7 cellular contexts compared by ENCODE assay signal in genomic region chr7:43649755-43650274, GRCh38.
DNase-seq lines count a peak whose midpoint lies in the region; ATAC-seq and TF ChIP-seq lines count a peak whose summit lies in the region.

No MANE protein-coding gene starts in this region.

- H3K4me1 ChIP-seq in OCI-LY1 (ENCODE audit: insufficient read depth, low read length, severe bottlenecking), result peaks cover 99% of the 10 kb centered on the region

- H3K36me3 ChIP-seq in OCI-LY1 (ENCODE audit: insufficient read depth, low read length) (peaks cover 28% of the 10 kb centered on the region), WERI-Rb-1 (peaks cover 45% of the 10 kb centered on the region)

- intact Hi-C loops in activated naive CD4-positive, alpha-beta T cell treated with anti-CD3 and anti-CD28 coated beads for 36 hours (cut with micrococcal nuclease), result loop anchor here (1.0 to 5.0 kb wide), 3 partner anchors 28 to 1768 kb away; no protein-coding TSS in a partner anchor

- peaks cover 32% of the 10 kb centered on the region for H3F3A ChIP-seq in OCI-LY1 (ENCODE audit: insufficient read depth, low read length)

- H2AFZ ChIP-seq in OCI-LY1 (ENCODE audit: low read length), result no peak overlapping the region

- no peaks in the 10 kb centered on the region for H3K9me2 ChIP-seq in OCI-LY1 (ENCODE audit: low read depth, low read length)

- H3K27me3 Mint-ChIP-seq in activated naive CD4-positive, alpha-beta T cell treated with anti-CD3 and anti-CD28 coated beads for 36 hours (ENCODE audit: low read depth), result no peaks in the 10 kb centered on the region

- peaks cover 10% of the 10 kb centered on the region; the same call in 1 of the 2 replicates for H3K79me2 ChIP-seq in OCI-LY1 (ENCODE audit: insufficient read depth, low read length)

- H3K9me3 ChIP-seq in OCI-LY1 (ENCODE audit: low read length) (no peaks in the 10 kb centered on the region), WERI-Rb-1 (ENCODE audit: severe bottlenecking) (no peaks in the 10 kb centered on the region)

- peak overlapping the region; percentile 98 for H3K27ac Mint-ChIP-seq in activated naive CD4-positive, alpha-beta T cell treated with anti-CD3 and anti-CD28 coated beads for 36 hours

- H3K27me3 ChIP-seq in OCI-LY1 (ENCODE audit: insufficient read depth, low read length), result no peaks in the 10 kb centered on the region
- no peaks in the 10 kb centered on the region for H3K27me3 ChIP-seq in WERI-Rb-1 (ENCODE audit: insufficient read depth, low read depth, severe bottlenecking)

- H3K36me3 Mint-ChIP-seq in activated naive CD4-positive, alpha-beta T cell treated with anti-CD3 and anti-CD28 coated beads for 36 hours (ENCODE audit: low read depth), result peaks cover 31% of the 10 kb centered on the region

- peak overlapping the region; percentile 75 for H3K9ac ChIP-seq in OCI-LY1 (ENCODE audit: low read length)

- H3K27ac ChIP-seq in OCI-LY1 (ENCODE audit: low read depth, low read length, poor library complexity, severe bottlenecking), result peak overlapping the region; percentile 98
- H3K27ac ChIP-seq in WERI-Rb-1, result no peak overlapping the region

- no peak for TF ChIP-seq CTCF in OCI-LY1 (IDR thresholded peaks at IDR 0.05; ENCODE audit: low read length)
- TF ChIP-seq CTCF in WERI-Rb-1 (IDR thresholded peaks at IDR 0.05; ENCODE audit: low read depth, low read length), result no peak

- H3K4me1 Mint-ChIP-seq in activated naive CD4-positive, alpha-beta T cell treated with anti-CD3 and anti-CD28 coated beads for 36 hours (ENCODE audit: low read depth), result peaks cover 95% of the 10 kb centered on the region

- H3K4me3 ChIP-seq in OCI-LY1 (ENCODE audit: low read depth, low read length, poor library complexity, severe bottlenecking) (peak overlapping the region; percentile 59), WERI-Rb-1 (ENCODE audit: low read depth, low read length) (no peak overlapping the region)

- H3K9me3 Mint-ChIP-seq in activated naive CD4-positive, alpha-beta T cell treated with anti-CD3 and anti-CD28 coated beads for 36 hours, result no peaks in the 10 kb centered on the region

- H3K4me3 Mint-ChIP-seq in activated naive CD4-positive, alpha-beta T cell treated with anti-CD3 and anti-CD28 coated beads for 36 hours, result peak overlapping the region; percentile 76

- no peaks in the 10 kb centered on the region for H4K20me1 ChIP-seq in OCI-LY1 (ENCODE audit: insufficient read depth, low read length)

- ATAC-seq in GM18870 (IDR thresholded peaks at IDR 0.05; ENCODE audit: unreplicated experiment) (peak; percentile 67), HG02798 (IDR thresholded peaks at IDR 0.05; ENCODE audit: poor library complexity, unreplicated experiment) (peak; percentile 71)

- CTCF ChIA-PET in activated naive CD4-positive, alpha-beta T cell treated with anti-CD3 and anti-CD28 coated beads for 36 hours (lab: Charles Lee), result interaction anchor here (0.7 to 10.7 kb wide), 9 partner anchors 11 to 841 kb away, joined by 3 to 172 read pairs (median 4); partner anchors contain the start of gene STK17A

- H3K4me2 ChIP-seq in OCI-LY1 (ENCODE audit: low read length), result peak overlapping the region; percentile 81

- peak; percentile 77 for DNase-seq in activated naive CD4-positive, alpha-beta T cell treated with anti-CD3 and anti-CD28 coated beads for 36 hours
- DNase-seq in medulla oblongata (ENCODE audit: extremely low spot score) (peak; percentile 55), WERI-Rb-1 (no peak), iPS-NIHi11 (ENCODE audit: low spot score) (no peak)

Comparison
In these comparisons a context has a peak if more than half of its experiments do, and no peak if none do; other contexts are left out.
1. DNase-seq: peak in activated naive CD4-positive, alpha-beta T cell treated with anti-CD3 and anti-CD28 coated beads for 36 hours (single experiment) and medulla oblongata (single experiment); none in WERI-Rb-1 (single experiment) and iPS-NIHi11 (single experiment).